Comparison of ENCODE assay signal across 8 cellular contexts in genomic region chr13:29849731-29850212, GRCh38. TPM values are rescaled to one million over a fixed set of nuclear protein-coding genes. Genes with fewer than 3 reads are reported as not detected.
DNase-seq lines count a peak whose midpoint lies in the region; ATAC-seq and TF ChIP-seq lines count a peak whose summit lies in the region.

No MANE protein-coding gene starts in this region.

- CTCF ChIA-PET in Calu3 (lab: Charles Lee) (interaction anchor here (0.9 to 1.5 kb wide), 5 partner anchors 27 to 78 kb away, joined by 3 to 8 read pairs (median 4); no protein-coding TSS in a partner anchor), MCF 10A (lab: Yijun Ruan, JAX) (interaction anchor here (0.7 to 13.0 kb wide), 13 partner anchors 52 to 341 kb away, joined by 3 to 230 read pairs (median 5); no protein-coding TSS in a partner anchor)

- TF ChIP-seq CTCF in Calu3 (IDR thresholded peaks at IDR 0.05; ENCODE audit: unreplicated experiment) (no peak), MCF 10A (IDR thresholded peaks at IDR 0.05; ENCODE audit: unreplicated experiment) (no peak), gastrocnemius medialis (IDR thresholded peaks at IDR 0.05 in 4 of 5, conservative IDR thresholded peaks at IDR 0.05 in 1 of 5) (no peak)

- no peak for TF ChIP-seq POLR2A in gastrocnemius medialis (IDR thresholded peaks at IDR 0.05)

- H3K4me3 ChIP-seq in gastrocnemius medialis: peak overlapping the region; percentile 76 to 97 (median 95)

- H3K27ac Mint-ChIP-seq in Calu3 (ENCODE audit: unreplicated experiment): peak overlapping the region; percentile 94
- H3K27ac Mint-ChIP-seq in MCF 10A (ENCODE audit: low read depth, unreplicated experiment): peak overlapping the region; percentile 100

- H3K36me3 ChIP-seq in gastrocnemius medialis: no peaks in the 10 kb centered on the region

- DNase-seq in Calu3 (peak; percentile 51), SW 1271 (lab: John Stamatoyannopoulos, UW) (peak; percentile 14 to 46), MCF 10A (ENCODE audit: unreplicated experiment) (peak; percentile 64), iPS-NIHi11 (ENCODE audit: low spot score) (peak; percentile 54), gastrocnemius medialis (peak; percentile 37 to 60), NCI-H128 (lab: John Stamatoyannopoulos, UW; ENCODE audit: unreplicated experiment) (no peak)

- BruUV-seq in Calu3 (replicated peaks; lab: Mats Ljungman, UMichigan) (no TSS peak), MCF 10A (replicated peaks; lab: Mats Ljungman, UMichigan) (no TSS peak)

- peak overlapping the region; percentile 98 to 100 (median 100) for H3K27ac ChIP-seq in gastrocnemius medialis

- intact Hi-C loops in Calu3 (cut with micrococcal nuclease; ENCODE audit: unreplicated experiment) (loop anchor here (1.0 to 5.0 kb wide), 2 partner anchors 76 to 77 kb away; no protein-coding TSS in a partner anchor), MCF 10A (cut with micrococcal nuclease) (loop anchor here (1.0 to 5.0 kb wide), 3 partner anchors 53 to 153 kb away; no protein-coding TSS in a partner anchor), gastrocnemius medialis (cut with DNase I; ENCODE audit: low total_unique reads) (loop anchor here (1.0 to 10.0 kb wide), 8 partner anchors 32 to 1313 kb away; partner anchors contain the start of genes HSPH1, SLC7A1 and USPL1)

- in situ Hi-C loops in gastrocnemius medialis (cut with MboI; ENCODE audit: low sequenced_read_pairs in 4 of 4): loop anchor here in 1 of 4 donors (5.0 to 10.0 kb wide), 2 partner anchors 263 to 765 kb away; partner anchors contain the start of gene USPL1

- H3K36me3 Mint-ChIP-seq in Calu3 (ENCODE audit: insufficient read depth, unreplicated experiment) (peaks cover 37% of the 10 kb centered on the region), MCF 10A (ENCODE audit: insufficient read depth, unreplicated experiment) (peaks cover 6% of the 10 kb centered on the region)

- H3K9me3 ChIP-seq in gastrocnemius medialis: no peaks in the 10 kb centered on the region

- ATAC-seq in GM19438 (IDR thresholded peaks at IDR 0.05; ENCODE audit: low read depth, unreplicated experiment): peak; percentile 30
- ATAC-seq in HG03460 (IDR thresholded peaks at IDR 0.05; ENCODE audit: unreplicated experiment): peak; percentile 30
- peak; percentile 57 to 62 for ATAC-seq in gastrocnemius medialis

- POLR2A ChIA-PET in MCF 10A (lab: Yijun Ruan, JAX): interaction anchor here (0.6 to 12.6 kb wide), 37 partner anchors 8 to 767 kb away, joined by 3 to 417 read pairs (median 4); partner anchors contain the start of genes UBE2L5 and USPL1

- peaks cover 34 to 36% of the 10 kb centered on the region in 2 donors for H3K4me1 ChIP-seq in gastrocnemius medialis

- H3K4me1 Mint-ChIP-seq in Calu3 (ENCODE audit: low read depth, unreplicated experiment) (peaks cover 5% of the 10 kb centered on the region), MCF 10A (ENCODE audit: insufficient read depth, unreplicated experiment) (peaks cover 18% of the 10 kb centered on the region)

- no peaks in the 10 kb centered on the region for H3K27me3 ChIP-seq in gastrocnemius medialis

- H3K4me3 Mint-ChIP-seq in Calu3 (ENCODE audit: low read depth, unreplicated experiment): peak overlapping the region; percentile 97
- peak overlapping the region; percentile 89 for H3K4me3 Mint-ChIP-seq in MCF 10A (ENCODE audit: unreplicated experiment)

- H3K9me3 Mint-ChIP-seq in Calu3 (ENCODE audit: low read depth, unreplicated experiment): no peaks in the 10 kb centered on the region
- no peaks in the 10 kb centered on the region for H3K9me3 Mint-ChIP-seq in MCF 10A (ENCODE audit: unreplicated experiment)

- H3K27me3 Mint-ChIP-seq in Calu3 (ENCODE audit: unreplicated experiment): no peaks in the 10 kb centered on the region
- no peaks in the 10 kb centered on the region for H3K27me3 Mint-ChIP-seq in MCF 10A (ENCODE audit: insufficient read depth, unreplicated experiment)

RNA-seq across cellular contexts. Expression of gene UBL3, which starts 0.6 kb away (rescaled TPM):
- total RNA-seq in Calu3 (2022) (13.8 and 15.9 TPM in 2 replicates), MCF 10A (2022) (18.2 and 22.4 TPM in 2 replicates), gastrocnemius medialis (10 to 100 TPM; 27.8 to 32.4 (median 29.4) TPM)
